4 cellular contexts compared by ENCODE assay signal in genomic region chr14:94747153-94747552, GRCh38. TPM values are rescaled to one million over a fixed set of nuclear protein-coding genes. Genes with fewer than 3 reads are reported as not detected.
"Had no signal": no experiment of that assay in that cellular context is flagged by ENCODE, and none has a peak within 500 bp of the region (broad histone marks: within the 10 kb centered on the region; RNA-seq: fewer than 3 reads in every experiment).

No MANE protein-coding gene starts in this region.

RNA-seq across cellular contexts. Expression of gene GSC, which starts 22.8 kb away (rescaled TPM):
- total RNA-seq: stomach, temporal lobe, upper lobe of right lung, ureter had no signal
